ENCODE assay signal across 22 cellular contexts in the genomic region with DNA sequence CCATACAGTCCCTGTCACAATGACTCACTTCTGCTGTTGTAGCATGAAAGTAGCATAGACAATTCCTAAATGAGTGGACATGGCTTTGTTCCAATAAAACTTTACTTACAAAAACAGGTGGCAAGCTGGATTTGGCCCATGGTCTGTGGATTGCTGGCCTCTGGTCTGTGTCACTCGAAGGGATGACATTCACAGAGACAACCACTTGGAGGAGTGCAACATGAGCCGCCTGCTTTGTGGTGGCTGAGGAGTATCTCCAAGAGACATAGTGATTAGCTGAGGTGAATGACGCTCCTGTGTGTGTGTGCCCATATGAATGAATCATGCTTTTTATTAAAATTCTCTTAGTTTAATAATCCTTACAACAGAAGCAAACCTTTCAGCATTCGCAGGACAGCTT.
DNase-seq lines count a peak whose midpoint lies in the region; ATAC-seq and TF ChIP-seq lines count a peak whose summit lies in the region.
"Had no signal": no experiment of that assay in that cellular context is flagged by ENCODE, and none has a peak within 500 bp of the region (broad histone marks: within the 10 kb centered on the region; RNA-seq: fewer than 3 reads in every experiment).

No MANE protein-coding gene starts in this region.

- CTCF ChIA-PET in PC-3 (lab: Charles Lee) = no interaction called here

- no peak overlapping the region for H3K4me2 ChIP-seq in PC-3 (ENCODE audit: low read length)
- H3K4me2 ChIP-seq: smooth muscle cell had no signal

- intact Hi-C loops in PC-3 (cut with micrococcal nuclease) = no loop called here

- no peaks in the 10 kb centered on the region for H3K9me2 ChIP-seq in PC-3 (replicated peaks; ENCODE audit: low read length)

- BruUV-seq in PC-3 (replicated peaks; lab: Mats Ljungman, UMichigan) = no TSS peak

- H3F3A ChIP-seq in PC-3 (ENCODE audit: low read length, unreplicated experiment) = no peaks in the 10 kb centered on the region

- H3K4me3 ChIP-seq in PC-3 (ENCODE audit: low read length) = no peak overlapping the region
- H3K4me3 ChIP-seq: esophagus muscularis mucosa, smooth muscle cell, testis, uterus had no signal

- no peaks in the 10 kb centered on the region for H3K4me1 ChIP-seq in PC-3 (ENCODE audit: insufficient read depth, low read length)
- H3K4me1 ChIP-seq in foreskin keratinocyte = no peaks in the 10 kb centered on the region
- H3K4me1 ChIP-seq: esophagus muscularis mucosa, testis, uterus had no signal

- H3K27ac ChIP-seq in PC-3 (ENCODE audit: low read length) (no peak overlapping the region), foreskin keratinocyte (no peak overlapping the region)
- H3K27ac ChIP-seq: esophagus muscularis mucosa, testis, uterus had no signal

- no peaks in the 10 kb centered on the region for H3K36me3 ChIP-seq in PC-3 (ENCODE audit: low read depth, low read length)
- H3K36me3 ChIP-seq: esophagus muscularis mucosa, uterus had no signal

- H3K27me3 ChIP-seq in PC-3 (ENCODE audit: low read length) = peaks cover 36% of the 10 kb centered on the region
- no peaks in the 10 kb centered on the region for H3K27me3 ChIP-seq in foreskin keratinocyte
- H3K27me3 ChIP-seq: testis, uterus had no signal

- POLR2A ChIA-PET in PC-3 (lab: Charles Lee; ENCODE audit: unreplicated experiment) = no interaction called here

- no peak overlapping the region for H2AFZ ChIP-seq in PC-3 (ENCODE audit: low read length)

- in situ Hi-C loops in Caki2 (cut with HindIII; ENCODE audit: low pct_unique_long_range_greater_than_20kb, low sequenced_read_pairs) = no loop called here

- peak; percentile 67 for ATAC-seq in PC-3
- peak; percentile 48 for ATAC-seq in foreskin keratinocyte
- no peak for ATAC-seq in esophagus mucosa
- ATAC-seq in HG03378 (IDR thresholded peaks at IDR 0.05; ENCODE audit: unreplicated experiment) = no peak
- ATAC-seq in GM21737 (IDR thresholded peaks at IDR 0.05; ENCODE audit: unreplicated experiment) = no peak
- ATAC-seq: activated naive CD8-positive, alpha-beta T cell treated with anti-CD3 and anti-CD28 coated beads, Interleukin-2, amount 50 U/mL, for 24 hours; stimulated activated naive B cell treated with anti-CD40 and anti-IgM and Interleukin-4, amounts not matched to agents 10 μg/mL and 1 μg/mL and 100 μg/mL, for 72 hours had no signal

- H3K79me2 ChIP-seq in PC-3 (ENCODE audit: low read length) = no peaks in the 10 kb centered on the region

- DNase-seq in Caki2 (ENCODE audit: low read depth) = peak; percentile 8
- DNase-seq in M059J (ENCODE audit: low read depth) = peak; percentile 5
- peak; percentile 50 for DNase-seq in PC-3
- peak in 1 of 2 donors; percentile 6 for DNase-seq in foreskin keratinocyte
- no peak for DNase-seq in HuH-7.5 (ENCODE audit: low spot score)
- DNase-seq: activated CD4-positive, alpha-beta memory T cell treated with anti-CD3 and anti-CD28 coated beads for 36 hours; activated CD4-positive, CD25-positive, alpha-beta regulatory T cell; activated gamma-delta T cell; activated naive CD8-positive, alpha-beta T cell treated with anti-CD3 and anti-CD28 coated beads, Interleukin-2, amount 50 U/mL, for 24 hours; effector memory CD4-positive, alpha-beta T cell; kidney; NCI-H2081; NCI-H524; nucleus accumbens; stimulated activated naive B cell treated with anti-CD40 and anti-IgM and Interleukin-4, amounts not matched to agents 10 μg/mL and 1 μg/mL and 100 μg/mL, for 72 hours; testis; uterus had no signal

- no peak overlapping the region for H3K9ac ChIP-seq in PC-3 (ENCODE audit: low read length)

- no peaks in the 10 kb centered on the region for H3K9me3 ChIP-seq in PC-3 (ENCODE audit: low read length)
- H3K9me3 ChIP-seq: esophagus muscularis mucosa, testis, uterus had no signal

- H4K20me1 ChIP-seq in PC-3 (ENCODE audit: low read length) = no peaks in the 10 kb centered on the region

- TF ChIP-seq CTCF in PC-3 (conservative IDR thresholded peaks at IDR 0.05; ENCODE audit: low read depth, low read length) (no peak), foreskin keratinocyte (conservative IDR thresholded peaks at IDR 0.05) (no peak)

Comparison
In these comparisons a context has a peak if more than half of its experiments do, and no peak if none do; other contexts are left out.
1. ATAC-seq: peak in PC-3 (single experiment) and foreskin keratinocyte (single experiment); none in esophagus mucosa (single experiment), HG03378 (single experiment) and GM21737 (single experiment).